Comparison of ENCODE assay signal across 1 cellular context in the genomic region with DNA sequence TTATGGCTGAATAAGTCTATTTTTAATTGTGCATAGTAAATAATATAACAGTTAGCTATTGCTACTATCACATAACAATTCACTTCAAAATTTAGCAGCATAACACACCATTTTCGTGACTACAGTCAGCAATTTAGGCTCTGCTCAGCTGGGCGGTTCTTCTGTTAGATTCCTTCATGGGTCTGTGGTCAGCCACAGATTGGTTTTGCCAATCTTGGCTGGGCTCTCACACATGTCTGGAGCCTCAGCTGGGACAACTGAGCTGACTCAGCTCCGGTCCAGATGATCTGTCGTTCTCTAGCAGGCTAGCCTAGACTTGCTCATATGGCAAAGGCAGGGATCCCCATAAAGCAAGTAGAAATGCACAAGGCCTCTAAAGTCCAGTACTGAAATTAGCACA.
A peak's percentile ranks its signal among the peaks of the same experiment; 100 is the strongest.
TF ChIP-seq lines count a peak whose summit lies in the region.

No MANE protein-coding gene starts in this region.

TF ChIP-seq in HepG2, 621 proteins besides CTCF, POLR2A, EP300 and RAD21:
- TF ChIP-seq ZBTB20 (CRISPR knock-in tag; IDR thresholded peaks at IDR 0.05; ENCODE audit: borderline replicate concordance, low read depth) (no peak), ZNF331 (CRISPR knock-in tag; IDR thresholded peaks at IDR 0.05) (peak; percentile 99), ZNF678 (CRISPR knock-in tag; IDR thresholded peaks at IDR 0.05) (no peak)
